ENCODE assay signal across 8 cellular contexts in the genomic region with DNA sequence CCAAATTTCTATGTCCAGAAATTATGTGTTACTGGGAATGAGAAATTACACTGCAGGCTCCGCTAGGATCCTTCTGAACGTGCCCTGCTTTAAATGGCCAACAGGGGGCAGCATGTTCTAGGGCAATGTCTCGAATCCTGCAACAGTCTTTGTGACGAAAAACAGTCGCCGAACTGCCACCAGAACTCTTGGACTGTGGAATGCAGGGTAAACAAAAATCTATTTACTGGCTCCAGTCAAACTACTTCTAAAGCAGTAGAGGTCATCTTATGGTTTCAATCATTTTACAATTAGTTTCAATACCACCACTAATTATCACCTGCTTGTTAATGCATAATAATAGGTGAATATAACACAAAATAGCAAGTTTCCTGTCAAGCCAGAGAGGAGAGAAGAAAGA. TPM values are rescaled to one million over a fixed set of nuclear protein-coding genes. Genes with fewer than 3 reads are reported as not detected.
DNase-seq lines count a peak whose midpoint lies in the region; ATAC-seq and TF ChIP-seq lines count a peak whose summit lies in the region.

No MANE protein-coding gene starts in this region.

- no peaks in the 10 kb centered on the region for H3K36me3 ChIP-seq in right atrium auricular region

- H3K4me3 Mint-ChIP-seq in T-helper 1 cell treated with Interleukin-12 subunit alpha and Interleukin-12 subunit beta and Interleukin-4 antibody, amounts not matched to agents 30 μg/mL and 1 μg/mL, for 36 hours = peak overlapping the region; percentile 73

- no peaks in the 10 kb centered on the region for H3K4me1 ChIP-seq in right atrium auricular region

- H3K36me3 Mint-ChIP-seq in T-helper 1 cell treated with Interleukin-12 subunit alpha and Interleukin-12 subunit beta and Interleukin-4 antibody, amounts not matched to agents 30 μg/mL and 1 μg/mL, for 36 hours (ENCODE audit: low read depth) = no peaks in the 10 kb centered on the region

- peak; percentile 91 for ATAC-seq in HG02678 (IDR thresholded peaks at IDR 0.05; ENCODE audit: unreplicated experiment)
- no peak for ATAC-seq in HG02610 (IDR thresholded peaks at IDR 0.05; ENCODE audit: unreplicated experiment)

- no peaks in the 10 kb centered on the region for H3K9me3 Mint-ChIP-seq in T-helper 1 cell treated with Interleukin-12 subunit alpha and Interleukin-12 subunit beta and Interleukin-4 antibody, amounts not matched to agents 30 μg/mL and 1 μg/mL, for 36 hours

- TF ChIP-seq CTCF in GM10266 (IDR thresholded peaks at IDR 0.05; ENCODE audit: control insufficient read depth, insufficient read depth, low read depth, missing control alignments) (peak; percentile 94), right atrium auricular region (IDR thresholded peaks at IDR 0.05) (peak; percentile 84 to 98)

- H3K27ac ChIP-seq in right atrium auricular region = no peak overlapping the region

- peak; percentile 65 for DNase-seq in GM10266 (ENCODE audit: extremely low spot score)
- peak; percentile 41 for DNase-seq in NCI-H1436 treated with DMSO at 0.1 percent for 48 hours (lab: John Stamatoyannopoulos, UW)
- DNase-seq in amygdala (lab: John Stamatoyannopoulos, UW) = peak in 55 of 56 donors; percentile 1 to 92 (median 61)
- peak; percentile 90 for DNase-seq in right atrium auricular region (ENCODE audit: low spot score)
- peak; percentile 65 for DNase-seq in renal cortical epithelial cell (ENCODE audit: low read depth)

- H3K27ac Mint-ChIP-seq in T-helper 1 cell treated with Interleukin-12 subunit alpha and Interleukin-12 subunit beta and Interleukin-4 antibody, amounts not matched to agents 30 μg/mL and 1 μg/mL, for 36 hours = peak overlapping the region; percentile 6

- peaks cover 3% of the 10 kb centered on the region for H3K4me1 Mint-ChIP-seq in T-helper 1 cell treated with Interleukin-12 subunit alpha and Interleukin-12 subunit beta and Interleukin-4 antibody, amounts not matched to agents 30 μg/mL and 1 μg/mL, for 36 hours (ENCODE audit: low read depth)

- H3K27me3 ChIP-seq in right atrium auricular region = no peaks in the 10 kb centered on the region

- no peaks in the 10 kb centered on the region for H3K9me3 ChIP-seq in right atrium auricular region

- H3K4me3 ChIP-seq in right atrium auricular region = peak overlapping the region in 1 of 2 donors; percentile 4

- peaks cover 3% of the 10 kb centered on the region for H3K27me3 Mint-ChIP-seq in T-helper 1 cell treated with Interleukin-12 subunit alpha and Interleukin-12 subunit beta and Interleukin-4 antibody, amounts not matched to agents 30 μg/mL and 1 μg/mL, for 36 hours (ENCODE audit: low read depth)

RNA-seq across cellular contexts. Expression of gene ZNF397, which starts 9.8 kb away (rescaled TPM):
- total RNA-seq in right atrium auricular region = 10 to 100 TPM; 11.3 to 12.0 TPM
- 13.9 and 24.5 TPM in 2 replicates for total RNA-seq in renal cortical epithelial cell

RNA-seq across cellular contexts. Expression of gene ZSCAN30, which starts 59.0 kb away (rescaled TPM):
- 10 to 100 TPM; 12.8 to 18.7 TPM for total RNA-seq in right atrium auricular region
- 15.6 and 24.0 TPM in 2 replicates for total RNA-seq in renal cortical epithelial cell
